ENCODE assay signal across 2 cellular contexts in the genomic region with DNA sequence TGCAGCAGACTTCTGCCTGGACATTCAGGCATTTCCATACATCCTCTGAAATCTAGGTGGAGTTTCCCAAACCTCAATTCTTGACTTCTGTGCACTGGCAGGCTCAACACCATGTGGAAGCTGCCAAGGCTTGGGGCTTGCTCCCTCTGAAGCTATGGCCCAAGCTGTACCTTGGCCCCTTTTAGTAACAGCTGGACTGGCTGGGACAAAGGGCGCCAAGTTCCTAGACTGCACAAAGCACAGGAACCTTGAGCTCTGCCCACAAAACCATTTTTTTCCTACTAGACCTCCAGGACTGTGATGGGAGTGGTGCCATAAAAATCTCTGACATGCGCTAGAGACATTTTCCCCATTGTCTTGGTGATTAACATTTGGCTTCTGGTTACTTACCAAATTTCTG.
DNase-seq lines count a peak whose midpoint lies in the region; ATAC-seq, FAIRE-seq and TF ChIP-seq lines count a peak whose summit lies in the region.
"Not testable (repeated sequence)": the region's sequence is repeated elsewhere in the genome, so short reads cannot be mapped to it uniquely, and the experiment has no call there.

No MANE protein-coding gene starts in this region.

- WGBS in HepG2 (ENCODE audit: low lambda C conversion rate): 66% methylated on average over 2 of the region's 2 CpGs
- 90 to 93% methylated on average over 2 of the region's 2 CpGs for WGBS in lung, 2 donors

- CTCF ChIA-PET in HepG2 (lab: Yijun Ruan, JAX; ENCODE audit: low intra/inter-chr PET ratio, low total read pairs): not testable (repeated sequence)

- intact Hi-C loops in HepG2 (cut with micrococcal nuclease; ENCODE audit: unreplicated experiment): not testable (repeated sequence)

- in situ Hi-C loops in HepG2 (cut with HindIII; ENCODE audit: extremely low pct_ligation_motif_present, low pct_unique_long_range_greater_than_20kb): not testable (repeated sequence)

- not testable (repeated sequence) for H3K4me3 ChIP-seq in HepG2 (replicated peaks in 1 of 3; ENCODE audit: insufficient read depth in 1 of 3, low read depth in 2 of 3, low read length in 3 of 3); lung

- BruUV-seq in HepG2 (replicated peaks; lab: Mats Ljungman, UMichigan): not testable (repeated sequence)

- H3K4me1 ChIP-seq in HepG2 (ENCODE audit: insufficient read depth, low read length); lung (ENCODE audit: control insufficient read depth in 2 of 2, insufficient read depth in 2 of 2, low read length in 2 of 2): not testable (repeated sequence)

- not testable (repeated sequence) for H2AFZ ChIP-seq in HepG2 (ENCODE audit: low read length)

- TF ChIP-seq CTCF in HepG2 (CRISPR knock-in tag; IDR thresholded peaks at IDR 0.05); lung (IDR thresholded peaks at IDR 0.05; ENCODE audit: control extremely low read depth, extremely low read depth): not testable (repeated sequence)

- peak; percentile 69 for ATAC-seq in HepG2
- ATAC-seq in lung (ENCODE audit: insufficient read depth, low FRiP score): peak; percentile 1

- H3K27me3 ChIP-seq in HepG2 (ENCODE audit: control insufficient read depth in 1 of 2, insufficient read depth in 2 of 2, low read length in 2 of 2); lung (ENCODE audit: control insufficient read depth, insufficient read depth): not testable (repeated sequence)

- TF ChIP-seq EP300 in HepG2 (IDR thresholded peaks at IDR 0.05; ENCODE audit: low read depth in 2 of 2, low read length in 2 of 2); HepG2 (CRISPR knock-in tag; IDR thresholded peaks at IDR 0.05; ENCODE audit: borderline replicate concordance): not testable (repeated sequence)

- POLR2A ChIA-PET in HepG2 (lab: Yijun Ruan, JAX): not testable (repeated sequence)

- not testable (repeated sequence) for H3K27ac ChIP-seq in HepG2 (ENCODE audit: extremely low read length, insufficient read depth, low read length); lung (ENCODE audit: low read depth in 1 of 2, low read length in 1 of 2)

- not testable (repeated sequence) for H4K20me1 ChIP-seq in HepG2 (ENCODE audit: insufficient read depth, low read length)

- DNase-seq in HepG2 (ENCODE audit: low spot score); lung (ENCODE audit: low spot score): not testable (repeated sequence)

- H3K9ac ChIP-seq in HepG2 (ENCODE audit: insufficient read depth, low read depth, low read length): not testable (repeated sequence)

- not testable (repeated sequence) for H3K9me3 ChIP-seq in HepG2 (ENCODE audit: low read length); lung (ENCODE audit: control insufficient read depth in 2 of 2, insufficient read depth in 1 of 2, low read length in 1 of 2)

- not testable (repeated sequence) for FAIRE-seq in HepG2 (lab: Jason Lieb, UNC)

- H3K4me2 ChIP-seq in HepG2 (ENCODE audit: low read depth, low read length): not testable (repeated sequence)

- not testable (repeated sequence) for H3K79me2 ChIP-seq in HepG2 (ENCODE audit: insufficient read depth, low read length)

- TF ChIP-seq POLR2A in HepG2 (IDR thresholded peaks at IDR 0.05; ENCODE audit: insufficient read depth in 1 of 2, low read depth in 2 of 2, low read length in 2 of 2): not testable (repeated sequence)

- not testable (repeated sequence) for TF ChIP-seq RAD21 in HepG2 (CRISPR knock-in tag; IDR thresholded peaks at IDR 0.05)

- not testable (repeated sequence) for H3K36me3 ChIP-seq in HepG2 (replicated peaks in 1 of 2; ENCODE audit: control insufficient read depth in 1 of 2, insufficient read depth in 2 of 2, low read length in 2 of 2); lung (ENCODE audit: control insufficient read depth in 2 of 2, insufficient read depth in 2 of 2, low read length in 2 of 2)

TF ChIP-seq in HepG2, 621 proteins besides CTCF, POLR2A, EP300 and RAD21:
- TF ChIP-seq TFAP4 (IDR thresholded peaks at IDR 0.05; ENCODE audit: borderline replicate concordance, low read depth) (peak; percentile 55; the same call in 1 of the 2 replicates), BCL6 (CRISPR knock-in tag; IDR thresholded peaks at IDR 0.05) (peak; percentile 93), ZMYM4 (CRISPR knock-in tag; IDR thresholded peaks at IDR 0.05) (0 out of 2 replicates have a peak, but pooled peaks have one; percentile 34), SALL1 (CRISPR knock-in tag; IDR thresholded peaks at IDR 0.05) (peak; percentile 46; the same call in 1 of the 2 replicates), HNF4A (CRISPR knock-in tag; IDR thresholded peaks at IDR 0.05) (peak; percentile 47), HNF4G (IDR thresholded peaks at IDR 0.05; ENCODE audit: borderline replicate concordance, low read depth, low read length) (peak; percentile 45; the same call in 1 of the 2 replicates)
- not testable (repeated sequence) for TF ChIP-seq HNF4G (CRISPR knock-in tag; IDR thresholded peaks at IDR 0.05; ENCODE audit: borderline replicate concordance, low read depth)
